In genomic region chr12:64691227-64691792, GRCh38 we compare ENCODE assay signal across 12 cellular contexts.
DNase-seq lines count a peak whose midpoint lies in the region; ATAC-seq and TF ChIP-seq lines count a peak whose summit lies in the region.
"Had no signal": no experiment of that assay in that cellular context is flagged by ENCODE, and none has a peak within 500 bp of the region (broad histone marks: within the 10 kb centered on the region; RNA-seq: fewer than 3 reads in every experiment).

No MANE protein-coding gene starts in this region.

- H3K27me3 Mint-ChIP-seq in CD14-positive monocyte (ENCODE audit: low read depth in 3 of 3) (peaks cover 0 to 2% (median 0%) of the 10 kb centered on the region in 3 donors), mesothelial cell of epicardium (ENCODE audit: low read depth) (no peaks in the 10 kb centered on the region)
- H3K27me3 Mint-ChIP-seq in activated T-helper 17 cell treated with anti-CD3 and anti-CD28 coated beads, Interleukin-2, amount 50 U/mL, for 72 hours, result no peaks in the 10 kb centered on the region

- TF ChIP-seq CTCF in CD14-positive monocyte (IDR thresholded peaks at IDR 0.05) (no peak), HEK293 (tag by site-specific recombination; IDR thresholded peaks at IDR 0.05) (no peak), mesothelial cell of epicardium (IDR thresholded peaks at IDR 0.05; ENCODE audit: unreplicated experiment) (no peak), MM.1S (IDR thresholded peaks at IDR 0.05; ENCODE audit: low read length) (no peak), vagina (IDR thresholded peaks at IDR 0.05) (no peak)

- H3K27ac Mint-ChIP-seq in CD14-positive monocyte, result peak overlapping the region in 5 of 7 donors; percentile 12 to 79 (median 58)
- peak overlapping the region; percentile 83 for H3K27ac Mint-ChIP-seq in activated T-helper 17 cell treated with anti-CD3 and anti-CD28 coated beads, Interleukin-2, amount 50 U/mL, for 72 hours
- H3K27ac Mint-ChIP-seq in mesothelial cell of epicardium, result peak overlapping the region; percentile 83

- no peaks in the 10 kb centered on the region for H3K9me2 ChIP-seq in MM.1S (replicated peaks; ENCODE audit: insufficient read depth, low read length)

- H3K9me3 ChIP-seq in HEK293 (ENCODE audit: control insufficient read depth, insufficient read depth, low read depth, low read length) (no peaks in the 10 kb centered on the region), MM.1S (replicated peaks; ENCODE audit: insufficient read depth, low read length) (no peaks in the 10 kb centered on the region), vagina (no peaks in the 10 kb centered on the region)

- H3K9ac ChIP-seq in MM.1S (ENCODE audit: low read length), result no peak overlapping the region

- POLR2A ChIA-PET in HEK293 (lab: Yijun Ruan, JAX), result no interaction called here

- H3K79me2 ChIP-seq in MM.1S (ENCODE audit: low read length), result 0 out of 2 replicates have a peak, but pooled peaks cover 4% of the 10 kb centered on the region

- H3K4me2 ChIP-seq in MM.1S (ENCODE audit: low read depth, low read length), result no peak overlapping the region

- H3K9me3 Mint-ChIP-seq in CD14-positive monocyte (no peaks in the 10 kb centered on the region), mesothelial cell of epicardium (no peaks in the 10 kb centered on the region)
- no peaks in the 10 kb centered on the region for H3K9me3 Mint-ChIP-seq in activated T-helper 17 cell treated with anti-CD3 and anti-CD28 coated beads, Interleukin-2, amount 50 U/mL, for 72 hours

- intact Hi-C loops in CD14-positive monocyte (cut with micrococcal nuclease) (no loop called here), vagina (cut with DNase I) (no loop called here)

- H3K27me3 ChIP-seq in MM.1S (replicated peaks; ENCODE audit: insufficient read depth, low read length) (no peaks in the 10 kb centered on the region), vagina (no peaks in the 10 kb centered on the region)

- DNase-seq in CD14-positive monocyte (ENCODE audit: low spot score) (no peak), mesothelial cell of epicardium (ENCODE audit: low spot score in 2 of 2, unreplicated experiment in 2 of 2) (no peak), inferior parietal cortex (ENCODE audit: extremely low spot score) (no peak), MM.1S (no peak), vagina (ENCODE audit: extremely low spot score in 2 of 2) (no peak)
- DNase-seq: amygdala, erythroblast, MV-4-11 had no signal

- H3K27ac ChIP-seq in HEK293 (ENCODE audit: extremely low read depth, low read depth, low read length), result peak overlapping the region; percentile 64
- H3K27ac ChIP-seq in MM.1S (ENCODE audit: low read length), result no peak overlapping the region
- no peak overlapping the region for H3K27ac ChIP-seq in vagina

- peaks cover 0 to 24% of the 10 kb centered on the region in 2 experiments; a peak in 2 of 3 replicates for H3K36me3 ChIP-seq in HEK293 (ENCODE audit: control insufficient read depth in 2 of 2, insufficient read depth in 1 of 2, low read length in 2 of 2)
- no peaks in the 10 kb centered on the region for H3K36me3 ChIP-seq in MM.1S (replicated peaks; ENCODE audit: insufficient read depth, low read length)
- H3K36me3 ChIP-seq in vagina, result peaks cover 0 to 6% of the 10 kb centered on the region in 2 donors

- H3K4me3 ChIP-seq in HEK293 (ENCODE audit: low read depth, low read length) (no peak overlapping the region), MM.1S (ENCODE audit: low read length) (no peak overlapping the region), vagina (no peak overlapping the region)

- H3K4me1 ChIP-seq in HEK293 (ENCODE audit: control insufficient read depth, insufficient read depth, low read length) (peaks cover 15% of the 10 kb centered on the region), MM.1S (ENCODE audit: low read length) (no peaks in the 10 kb centered on the region), vagina (peaks cover 13% of the 10 kb centered on the region)

- H3K4me3 Mint-ChIP-seq in CD14-positive monocyte (no peak overlapping the region), mesothelial cell of epicardium (no peak overlapping the region)
- H3K4me3 Mint-ChIP-seq in activated T-helper 17 cell treated with anti-CD3 and anti-CD28 coated beads, Interleukin-2, amount 50 U/mL, for 72 hours, result no peak overlapping the region

- CTCF ChIA-PET in HEK293 (lab: Yijun Ruan, JAX), result interaction anchor here (0.7 to 17.9 kb wide), 3 partner anchors 64 to 142 kb away, joined by 3 to 219 read pairs (median 5); no protein-coding TSS in a partner anchor

- TF ChIP-seq POLR2A in vagina (IDR thresholded peaks at IDR 0.05), result no peak

- no peaks in the 10 kb centered on the region for H3F3A ChIP-seq in MM.1S (ENCODE audit: insufficient read depth, low read length)

- H3K36me3 Mint-ChIP-seq in CD14-positive monocyte (peaks cover 71 to 88% of the 10 kb centered on the region in 2 donors), mesothelial cell of epicardium (peaks cover 9% of the 10 kb centered on the region)
- peaks cover 82% of the 10 kb centered on the region for H3K36me3 Mint-ChIP-seq in activated T-helper 17 cell treated with anti-CD3 and anti-CD28 coated beads, Interleukin-2, amount 50 U/mL, for 72 hours (ENCODE audit: low read depth)

- ATAC-seq in activated T-helper 17 cell treated with anti-CD3 and anti-CD28 coated beads, Interleukin-2, amount 50 U/mL, for 72 hours (replicated peaks), result no peak
- no peak for ATAC-seq in HG03139 (IDR thresholded peaks at IDR 0.05; ENCODE audit: unreplicated experiment)
- ATAC-seq: sciatic nerve had no signal

- H3K4me1 Mint-ChIP-seq in CD14-positive monocyte (peaks cover 17% of the 10 kb centered on the region), mesothelial cell of epicardium (peaks cover 16% of the 10 kb centered on the region)
- peaks cover 49% of the 10 kb centered on the region for H3K4me1 Mint-ChIP-seq in activated T-helper 17 cell treated with anti-CD3 and anti-CD28 coated beads, Interleukin-2, amount 50 U/mL, for 72 hours

- no peak overlapping the region for H2AFZ ChIP-seq in MM.1S (ENCODE audit: low read length)

- no peaks in the 10 kb centered on the region for H4K20me1 ChIP-seq in MM.1S (ENCODE audit: insufficient read depth, low read length)

TF ChIP-seq in HEK293, 187 proteins besides CTCF, POLR2A, EP300 and RAD21 (continues in another document):
- TF ChIP-seq ZNF558 (tag by site-specific recombination; IDR thresholded peaks at IDR 0.05) (0 out of 2 replicates have a peak, but pooled peaks have one; percentile 9), ZNF623 (tag by site-specific recombination; IDR thresholded peaks at IDR 0.05) (no peak), ZFP37 (tag by site-specific recombination; IDR thresholded peaks at IDR 0.05) (no peak), BCL6B (tag by site-specific recombination; IDR thresholded peaks at IDR 0.05) (no peak), KLF16 (tag by site-specific recombination; IDR thresholded peaks at IDR 0.05) (0 out of 2 replicates have a peak, but pooled peaks have one; percentile 20), ZNF555 (tag by site-specific recombination; conservative IDR thresholded peaks at IDR 0.05) (no peak), ZBTB26 (tag by site-specific recombination; optimal IDR thresholded peaks at IDR 0.05) (peak; percentile 4), WT1 (tag by site-specific recombination; IDR thresholded peaks at IDR 0.05) (no peak), ZNF324 (tag by site-specific recombination; IDR thresholded peaks at IDR 0.05) (0 out of 2 replicates have a peak, but pooled peaks have one; percentile 13), ZNF404 (tag by site-specific recombination; IDR thresholded peaks at IDR 0.05) (no peak), ZNF391 (tag by site-specific recombination; IDR thresholded peaks at IDR 0.05; ENCODE audit: borderline replicate concordance, low read depth) (no peak), ZFP3 (tag by site-specific recombination; IDR thresholded peaks at IDR 0.05; ENCODE audit: low read depth) (no peak), ZNF707 (tag by site-specific recombination; IDR thresholded peaks at IDR 0.05) (no peak), ATF2 (tag by site-specific recombination; IDR thresholded peaks at IDR 0.05; ENCODE audit: low read depth) (peak; percentile 93)
